In genomic region chr5:124744170-124744911, GRCh38 we compare ENCODE assay signal across 8 cellular contexts. TPM values are rescaled to one million over a fixed set of nuclear protein-coding genes. Genes with fewer than 3 reads are reported as not detected.
DNase-seq lines count a peak whose midpoint lies in the region; ATAC-seq and TF ChIP-seq lines count a peak whose summit lies in the region.

No MANE protein-coding gene starts in this region.

- peak overlapping the region; percentile 83 for H2AFZ ChIP-seq in SK-N-SH (ENCODE audit: low read depth)

- H3K36me3 ChIP-seq in SK-N-SH (replicated peaks in 1 of 2; ENCODE audit: control insufficient read depth in 1 of 2, insufficient read depth in 2 of 2, low read length in 1 of 2) (peaks cover 0 to 9% of the 10 kb centered on the region in 2 experiments), heart right ventricle (no peaks in the 10 kb centered on the region), prostate gland (no peaks in the 10 kb centered on the region)

- POLR2A ChIA-PET in SK-N-SH (lab: Yijun Ruan, JAX): interaction anchor here (1.3 to 1.5 kb wide), 2 partner anchors 164 to 666 kb away, joined by 5 to 6 read pairs; no protein-coding TSS in a partner anchor

- in situ Hi-C loops in G401 (cut with HindIII; ENCODE audit: low sequenced_read_pairs): no loop called here

- H3K4me1 ChIP-seq in SK-N-SH (ENCODE audit: control insufficient read depth in 1 of 2, insufficient read depth in 2 of 2, low read depth in 1 of 2, low read length in 1 of 2) (peaks cover 5 to 41% of the 10 kb centered on the region in 2 experiments; a peak in 3 of 4 replicates), heart right ventricle (peaks cover 5 to 66% (median 43%) of the 10 kb centered on the region in 9 donors), prostate gland (replicated peaks) (peaks cover 4% of the 10 kb centered on the region)

- 25% methylated on average over 26 of the region's 26 CpGs for WGBS in SK-N-SH (ENCODE audit: low lambda C conversion rate)
- WGBS in heart right ventricle, 2 donors: 7% methylated on average over 26 of the region's 26 CpGs
- WGBS in prostate gland: 9% methylated on average over 26 of the region's 26 CpGs

- DNase-seq in G401 (ENCODE audit: low spot score): peak; percentile 66
- DNase-seq in SK-N-SH: no peak
- peak; percentile 59 to 64 for DNase-seq in heart right ventricle
- peak; percentile 53 for DNase-seq in prostate gland (ENCODE audit: low spot score)
- DNase-seq in activated naive CD4-positive, alpha-beta T cell treated with anti-CD3 and anti-CD28 coated beads, Interleukin-2, amount 50 U/mL, for 16 hours: no peak
- no peak for DNase-seq in hepatic stellate cell (ENCODE audit: low spot score)

- CTCF ChIA-PET in SK-N-SH (lab: Yijun Ruan, JAX): interaction anchor here (0.7 to 1.8 kb wide), 5 partner anchors 16 to 664 kb away, joined by 3 to 4 read pairs (median 4); no protein-coding TSS in a partner anchor

- ATAC-seq in heart right ventricle: peak in 5 of 8 donors; percentile 20 to 42 (median 31)
- no peak for ATAC-seq in GM21360 (IDR thresholded peaks at IDR 0.05; ENCODE audit: unreplicated experiment)
- ATAC-seq in GM18517 (IDR thresholded peaks at IDR 0.05; ENCODE audit: unreplicated experiment): no peak

- no peaks in the 10 kb centered on the region for H4K20me1 ChIP-seq in SK-N-SH (ENCODE audit: insufficient read depth)

- H3K9ac ChIP-seq in SK-N-SH: peak overlapping the region; percentile 84

- H3K4me2 ChIP-seq in SK-N-SH: peak overlapping the region; percentile 93

- peak overlapping the region; percentile 67 to 92 for H3K4me3 ChIP-seq in SK-N-SH (ENCODE audit: low read depth in 2 of 2, low read length in 1 of 2)
- peak overlapping the region; percentile 48 to 81 (median 68) for H3K4me3 ChIP-seq in heart right ventricle
- peak overlapping the region; percentile 40 to 49 for H3K4me3 ChIP-seq in prostate gland

- peak; percentile 50 for TF ChIP-seq RAD21 in SK-N-SH (IDR thresholded peaks at IDR 0.05; ENCODE audit: low read length)

- H3K79me2 ChIP-seq in SK-N-SH (ENCODE audit: insufficient read depth): peaks cover 6% of the 10 kb centered on the region; the same call in 1 of the 2 replicates

- H3K9me2 ChIP-seq in SK-N-SH: no peaks in the 10 kb centered on the region

- peak in 1 of 2 experiments; percentile 7; a peak in 1 of 4 replicates for TF ChIP-seq EP300 in SK-N-SH (IDR thresholded peaks at IDR 0.05; ENCODE audit: borderline replicate concordance in 1 of 2, low read depth in 1 of 2, low read length in 1 of 2)

- intact Hi-C loops in heart right ventricle (cut with DNase I) (loop anchor here in 7 of 10 donors (5.0 to 10.0 kb wide), 7 partner anchors 37 to 210 kb away; no protein-coding TSS in a partner anchor), prostate gland (cut with DNase I) (no loop called here)

- H3K27ac ChIP-seq in SK-N-SH (ENCODE audit: low read depth in 2 of 2, low read length in 1 of 2): peak overlapping the region; percentile 35 to 97; a peak in 2 of 4 replicates
- peak overlapping the region; percentile 39 to 98 (median 92) for H3K27ac ChIP-seq in heart right ventricle
- peak overlapping the region; percentile 83 to 87 for H3K27ac ChIP-seq in prostate gland

- H3F3A ChIP-seq in SK-N-SH (replicated peaks; ENCODE audit: insufficient read depth): peaks cover 27% of the 10 kb centered on the region

- TF ChIP-seq POLR2A in prostate gland (IDR thresholded peaks at IDR 0.05): no peak

- H3K27me3 ChIP-seq in SK-N-SH (ENCODE audit: insufficient read depth): no peaks in the 10 kb centered on the region
- H3K27me3 ChIP-seq in heart right ventricle: peaks cover 0 to 33% (median 0%) of the 10 kb centered on the region in 7 donors
- no peaks in the 10 kb centered on the region for H3K27me3 ChIP-seq in prostate gland (replicated peaks; ENCODE audit: insufficient read depth)

- TF ChIP-seq CTCF in SK-N-SH (IDR thresholded peaks at IDR 0.05) (no peak; the same call in 1 of the 2 replicates), heart right ventricle (IDR thresholded peaks at IDR 0.05) (peak in 2 of 9 donors; percentile 8 to 11), prostate gland (IDR thresholded peaks at IDR 0.05) (no peak)

- 0 out of 2 replicates have a peak, but pooled peaks cover 5% of the 10 kb centered on the region for H3K9me3 ChIP-seq in SK-N-SH
- no peaks in the 10 kb centered on the region for H3K9me3 ChIP-seq in heart right ventricle
- H3K9me3 ChIP-seq in prostate gland: no peaks in the 10 kb centered on the region

TF ChIP-seq in SK-N-SH, 30 proteins besides CTCF, POLR2A, EP300 and RAD21:
- TF ChIP-seq ELF1 (IDR thresholded peaks at IDR 0.05) (peak; percentile 30; the same call in 1 of the 2 replicates), NFIC (IDR thresholded peaks at IDR 0.05; ENCODE audit: borderline replicate concordance) (peak; percentile 13; the same call in 1 of the 2 replicates), FOXM1 (IDR thresholded peaks at IDR 0.05; ENCODE audit: low read depth) (no peak), ZBTB33 (IDR thresholded peaks at IDR 0.05; ENCODE audit: borderline replicate concordance, low read depth) (no peak), GATA2 (CRISPR knock-in tag; IDR thresholded peaks at IDR 0.05) (no peak), SIN3A (IDR thresholded peaks at IDR 0.05; ENCODE audit: borderline replicate concordance, low read depth, low read length) (0 out of 2 replicates have a peak, but pooled peaks have one; percentile 20), IRF3 (IDR thresholded peaks at IDR 0.05; ENCODE audit: low read depth, low read length) (no peak), SMC3 (IDR thresholded peaks at IDR 0.05; ENCODE audit: low read depth, low read length) (peak; percentile 10; the same call in 1 of the 2 replicates), JUND (IDR thresholded peaks at IDR 0.05) (peak; percentile 2; the same call in 1 of the 2 replicates), RXRA (IDR thresholded peaks at IDR 0.05; ENCODE audit: borderline replicate concordance, low read depth) (no peak), CHD2 (IDR thresholded peaks at IDR 0.05; ENCODE audit: low read length, partially characterized antibody) (no peak), EZH2phosphoT487 (IDR thresholded peaks at IDR 0.05; ENCODE audit: borderline replicate concordance, low read depth) (no peak)
- TF ChIP-seq, protein P1, sequence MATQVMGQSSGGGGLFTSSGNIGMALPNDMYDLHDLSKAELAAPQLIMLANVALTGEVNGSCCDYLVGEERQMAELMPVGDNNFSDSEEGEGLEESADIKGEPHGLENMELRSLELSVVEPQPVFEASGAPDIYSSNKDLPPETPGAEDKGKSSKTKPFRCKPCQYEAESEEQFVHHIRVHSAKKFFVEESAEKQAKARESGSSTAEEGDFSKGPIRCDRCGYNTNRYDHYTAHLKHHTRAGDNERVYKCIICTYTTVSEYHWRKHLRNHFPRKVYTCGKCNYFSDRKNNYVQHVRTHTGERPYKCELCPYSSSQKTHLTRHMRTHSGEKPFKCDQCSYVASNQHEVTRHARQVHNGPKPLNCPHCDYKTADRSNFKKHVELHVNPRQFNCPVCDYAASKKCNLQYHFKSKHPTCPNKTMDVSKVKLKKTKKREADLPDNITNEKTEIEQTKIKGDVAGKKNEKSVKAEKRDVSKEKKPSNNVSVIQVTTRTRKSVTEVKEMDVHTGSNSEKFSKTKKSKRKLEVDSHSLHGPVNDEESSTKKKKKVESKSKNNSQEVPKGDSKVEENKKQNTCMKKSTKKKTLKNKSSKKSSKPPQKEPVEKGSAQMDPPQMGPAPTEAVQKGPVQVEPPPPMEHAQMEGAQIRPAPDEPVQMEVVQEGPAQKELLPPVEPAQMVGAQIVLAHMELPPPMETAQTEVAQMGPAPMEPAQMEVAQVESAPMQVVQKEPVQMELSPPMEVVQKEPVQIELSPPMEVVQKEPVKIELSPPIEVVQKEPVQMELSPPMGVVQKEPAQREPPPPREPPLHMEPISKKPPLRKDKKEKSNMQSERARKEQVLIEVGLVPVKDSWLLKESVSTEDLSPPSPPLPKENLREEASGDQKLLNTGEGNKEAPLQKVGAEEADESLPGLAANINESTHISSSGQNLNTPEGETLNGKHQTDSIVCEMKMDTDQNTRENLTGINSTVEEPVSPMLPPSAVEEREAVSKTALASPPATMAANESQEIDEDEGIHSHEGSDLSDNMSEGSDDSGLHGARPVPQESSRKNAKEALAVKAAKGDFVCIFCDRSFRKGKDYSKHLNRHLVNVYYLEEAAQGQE (IDR thresholded peaks at IDR 0.05; ENCODE audit: low read depth, low read length): 0 out of 2 replicates have a peak, but pooled peaks have one; percentile 2

RNA-seq across cellular contexts. Expression of gene ZNF608, which starts 2.1 kb away (rescaled TPM):
- total RNA-seq in G401 (2014; rRNA removed; shearing (Covaris generic)): 25.7 and 34.8 TPM in 2 replicates
- polyA plus RNA-seq in SK-N-SH (2012; rRNA removed): 4.9 and 5.2 TPM in 2 replicates
- polyA plus RNA-seq in SK-N-SH (2012; cell fraction: cytosol; rRNA removed): 3.6 and 4.6 TPM in 2 replicates
- polyA plus RNA-seq in SK-N-SH (2012; cell fraction: nucleus; rRNA removed): 6.3 and 8.8 TPM in 2 replicates
- total RNA-seq in heart right ventricle: 10 to 100 TPM in 9 of 10 donors, 1 to 10 TPM in 1; 9.8 to 22.9 (median 13.1) TPM
- 10 to 100 TPM in 1 of 2 donors, 1 to 10 TPM in 1; 3.3 to 17.2 TPM for polyA plus RNA-seq in heart right ventricle
- 10 to 100 TPM; 22.6 to 25.3 TPM for total RNA-seq in prostate gland

Comparison
In these comparisons a context has a peak if more than half of its experiments do, and no peak if none do; other contexts are left out.
1. DNase-seq: peak in G401 (single experiment), heart right ventricle (2 of 2) and prostate gland (single experiment); none in SK-N-SH (single experiment), activated naive CD4-positive, alpha-beta T cell treated with anti-CD3 and anti-CD28 coated beads, Interleukin-2, amount 50 U/mL, for 16 hours (single experiment) and hepatic stellate cell (single experiment).
2. ATAC-seq: peak in heart right ventricle (5 of 8); none in GM21360 (single experiment) and GM18517 (single experiment).
3. Peak in every context shown above with its lines, with median percentiles within 50 percentile points of each other: H3K27ac ChIP-seq and H3K4me3 ChIP-seq.